In genomic region chr1:246629030-246629429, GRCh38 we compare ENCODE assay signal across 11 cellular contexts.
DNase-seq lines count a peak whose midpoint lies in the region; ATAC-seq and TF ChIP-seq lines count a peak whose summit lies in the region.
"Had no signal": no experiment of that assay in that cellular context is flagged by ENCODE, and none has a peak within 500 bp of the region (broad histone marks: within the 10 kb centered on the region; RNA-seq: fewer than 3 reads in every experiment).

No MANE protein-coding gene starts in this region.

- H3K27me3 Mint-ChIP-seq in activated CD4-positive, alpha-beta T cell treated with anti-CD3 and anti-CD28 coated beads for 36 hours: no peaks in the 10 kb centered on the region
- no peaks in the 10 kb centered on the region for H3K27me3 Mint-ChIP-seq in activated CD4-positive, alpha-beta T cell treated with anti-CD3 and anti-CD28 coated beads, Interleukin-2, amount 10 ng/mL, durations not matched to agents 24 days and 14 days
- no peaks in the 10 kb centered on the region for H3K27me3 Mint-ChIP-seq in progenitor cell of endocrine pancreas
- H3K27me3 Mint-ChIP-seq: activated CD8-positive, alpha-beta memory T cell treated with anti-CD3 and anti-CD28 coated beads, Interleukin-2, amount 10 ng/mL, durations not matched to agents 7 days and 5 days had no signal

- H3K4me1 Mint-ChIP-seq in activated CD4-positive, alpha-beta T cell treated with anti-CD3 and anti-CD28 coated beads for 36 hours: peaks cover 12% of the 10 kb centered on the region
- peaks cover 2% of the 10 kb centered on the region for H3K4me1 Mint-ChIP-seq in activated CD4-positive, alpha-beta T cell treated with anti-CD3 and anti-CD28 coated beads, Interleukin-2, amount 10 ng/mL, durations not matched to agents 24 days and 14 days
- H3K4me1 Mint-ChIP-seq in stimulated activated effector memory CD8-positive, alpha-beta T cell treated with anti-CD3 and anti-CD28 coated beads, Interleukin-12 subunit alpha, Interleukin-12 subunit beta, amount 100 ng/mL, for 72 hours: peaks cover 9% of the 10 kb centered on the region
- peaks cover 14% of the 10 kb centered on the region for H3K4me1 Mint-ChIP-seq in progenitor cell of endocrine pancreas (ENCODE audit: low read depth)

- H3K9me3 Mint-ChIP-seq in activated CD4-positive, alpha-beta T cell treated with anti-CD3 and anti-CD28 coated beads for 36 hours (ENCODE audit: low read depth): no peaks in the 10 kb centered on the region
- H3K9me3 Mint-ChIP-seq in activated CD4-positive, alpha-beta T cell treated with anti-CD3 and anti-CD28 coated beads, Interleukin-2, amount 10 ng/mL, durations not matched to agents 24 days and 14 days: no peaks in the 10 kb centered on the region
- no peaks in the 10 kb centered on the region for H3K9me3 Mint-ChIP-seq in stimulated activated effector memory CD8-positive, alpha-beta T cell treated with anti-CD3 and anti-CD28 coated beads, Interleukin-12 subunit alpha, Interleukin-12 subunit beta, amount 100 ng/mL, for 72 hours
- H3K9me3 Mint-ChIP-seq in progenitor cell of endocrine pancreas (ENCODE audit: low read depth): no peaks in the 10 kb centered on the region

- CTCF ChIA-PET in activated CD4-positive, alpha-beta T cell treated with anti-CD3 and anti-CD28 coated beads for 36 hours (lab: Charles Lee): interaction anchor here (1.4 to 1.5 kb wide), 2 partner anchors 50 to 85 kb away, joined by 3 read pairs; no protein-coding TSS in a partner anchor

- ATAC-seq in activated CD4-positive, alpha-beta T cell treated with anti-CD3 and anti-CD28 coated beads for 36 hours: peak; percentile 12
- peak; percentile 97 for ATAC-seq in GM21717 (IDR thresholded peaks at IDR 0.05; ENCODE audit: unreplicated experiment)
- peak; percentile 95 for ATAC-seq in HG03175 (IDR thresholded peaks at IDR 0.05; ENCODE audit: unreplicated experiment)
- ATAC-seq in stimulated activated effector memory CD8-positive, alpha-beta T cell treated with anti-CD3 and anti-CD28 coated beads, Interleukin-12 subunit alpha, Interleukin-12 subunit beta, amount 100 ng/mL, for 72 hours: peak; percentile 39
- ATAC-seq: activated CD8-positive, alpha-beta memory T cell treated with anti-CD3 and anti-CD28 coated beads, Interleukin-2, amount 10 ng/mL, durations not matched to agents 7 days and 5 days; lower lobe of right lung had no signal

- intact Hi-C loops in activated CD4-positive, alpha-beta T cell treated with anti-CD3 and anti-CD28 coated beads for 36 hours (cut with DNase I, micrococcal nuclease): no loop called here
- intact Hi-C loops in activated CD4-positive, alpha-beta T cell treated with anti-CD3 and anti-CD28 coated beads, Interleukin-2, amount 10 ng/mL, durations not matched to agents 24 days and 14 days (cut with micrococcal nuclease): no loop called here

- H3K36me3 Mint-ChIP-seq in activated CD4-positive, alpha-beta T cell treated with anti-CD3 and anti-CD28 coated beads for 36 hours (ENCODE audit: low read depth): peaks cover 33% of the 10 kb centered on the region
- H3K36me3 Mint-ChIP-seq in activated CD4-positive, alpha-beta T cell treated with anti-CD3 and anti-CD28 coated beads, Interleukin-2, amount 10 ng/mL, durations not matched to agents 24 days and 14 days (ENCODE audit: low read depth): peaks cover 37% of the 10 kb centered on the region
- H3K36me3 Mint-ChIP-seq in stimulated activated effector memory CD8-positive, alpha-beta T cell treated with anti-CD3 and anti-CD28 coated beads, Interleukin-12 subunit alpha, Interleukin-12 subunit beta, amount 100 ng/mL, for 72 hours: peaks cover 48% of the 10 kb centered on the region
- peaks cover 31% of the 10 kb centered on the region for H3K36me3 Mint-ChIP-seq in progenitor cell of endocrine pancreas (ENCODE audit: insufficient read depth)

- H3K4me3 Mint-ChIP-seq in activated CD4-positive, alpha-beta T cell treated with anti-CD3 and anti-CD28 coated beads for 36 hours: no peak overlapping the region
- no peak overlapping the region for H3K4me3 Mint-ChIP-seq in activated CD4-positive, alpha-beta T cell treated with anti-CD3 and anti-CD28 coated beads, Interleukin-2, amount 10 ng/mL, durations not matched to agents 24 days and 14 days
- no peak overlapping the region for H3K4me3 Mint-ChIP-seq in stimulated activated effector memory CD8-positive, alpha-beta T cell treated with anti-CD3 and anti-CD28 coated beads, Interleukin-12 subunit alpha, Interleukin-12 subunit beta, amount 100 ng/mL, for 72 hours
- H3K4me3 Mint-ChIP-seq in progenitor cell of endocrine pancreas (ENCODE audit: low read depth): no peak overlapping the region
- H3K4me3 Mint-ChIP-seq: activated CD8-positive, alpha-beta memory T cell treated with anti-CD3 and anti-CD28 coated beads, Interleukin-2, amount 10 ng/mL, durations not matched to agents 7 days and 5 days had no signal

- no peak overlapping the region for H3K27ac Mint-ChIP-seq in activated CD4-positive, alpha-beta T cell treated with anti-CD3 and anti-CD28 coated beads for 36 hours
- no peak overlapping the region for H3K27ac Mint-ChIP-seq in activated CD4-positive, alpha-beta T cell treated with anti-CD3 and anti-CD28 coated beads, Interleukin-2, amount 10 ng/mL, durations not matched to agents 24 days and 14 days
- H3K27ac Mint-ChIP-seq in stimulated activated effector memory CD8-positive, alpha-beta T cell treated with anti-CD3 and anti-CD28 coated beads, Interleukin-12 subunit alpha, Interleukin-12 subunit beta, amount 100 ng/mL, for 72 hours: no peak overlapping the region
- no peak overlapping the region for H3K27ac Mint-ChIP-seq in progenitor cell of endocrine pancreas
- H3K27ac Mint-ChIP-seq: activated CD8-positive, alpha-beta memory T cell treated with anti-CD3 and anti-CD28 coated beads, Interleukin-2, amount 10 ng/mL, durations not matched to agents 7 days and 5 days had no signal

- no peak for TF ChIP-seq CTCF in progenitor cell of endocrine pancreas (IDR thresholded peaks at IDR 0.05; ENCODE audit: unreplicated experiment)

- DNase-seq in activated CD4-positive, alpha-beta T cell treated with anti-CD3 and anti-CD28 coated beads for 36 hours: no peak
- no peak for DNase-seq in activated CD4-positive, alpha-beta T cell treated with anti-CD3 and anti-CD28 coated beads, Interleukin-2, amount 10 ng/mL, durations not matched to agents 24 days and 14 days
- DNase-seq in stimulated activated effector memory CD8-positive, alpha-beta T cell treated with anti-CD3 and anti-CD28 coated beads, Interleukin-12 subunit alpha, Interleukin-12 subunit beta, amount 100 ng/mL, for 72 hours (ENCODE audit: low spot score in 2 of 2): no peak
- DNase-seq in activated gamma-delta T cell (lab: John Stamatoyannopoulos, UW) (no peak), progenitor cell of endocrine pancreas (ENCODE audit: low spot score, unreplicated experiment) (no peak), inferior parietal cortex (ENCODE audit: extremely low spot score) (no peak)
- DNase-seq: activated CD8-positive, alpha-beta memory T cell treated with anti-CD3 and anti-CD28 coated beads, Interleukin-2, amount 10 ng/mL, durations not matched to agents 7 days and 5 days; lower lobe of right lung; SK-N-SH had no signal

- POLR2A ChIA-PET in activated CD4-positive, alpha-beta T cell treated with anti-CD3 and anti-CD28 coated beads for 36 hours (lab: Charles Lee): no interaction called here

Comparison
In these comparisons a context has a peak if more than half of its experiments do, and no peak if none do; other contexts are left out.
1. ATAC-seq: peak in every context shown above with its lines; median percentile 97 in GM21717; 95 in HG03175; 39 in stimulated activated effector memory CD8-positive, alpha-beta T cell treated with anti-CD3 and anti-CD28 coated beads, Interleukin-12 subunit alpha, Interleukin-12 subunit beta, amount 100 ng/mL, for 72 hours; 12 in activated CD4-positive, alpha-beta T cell treated with anti-CD3 and anti-CD28 coated beads for 36 hours.